ENCODE assay signal across 16 cellular contexts in the genomic region with DNA sequence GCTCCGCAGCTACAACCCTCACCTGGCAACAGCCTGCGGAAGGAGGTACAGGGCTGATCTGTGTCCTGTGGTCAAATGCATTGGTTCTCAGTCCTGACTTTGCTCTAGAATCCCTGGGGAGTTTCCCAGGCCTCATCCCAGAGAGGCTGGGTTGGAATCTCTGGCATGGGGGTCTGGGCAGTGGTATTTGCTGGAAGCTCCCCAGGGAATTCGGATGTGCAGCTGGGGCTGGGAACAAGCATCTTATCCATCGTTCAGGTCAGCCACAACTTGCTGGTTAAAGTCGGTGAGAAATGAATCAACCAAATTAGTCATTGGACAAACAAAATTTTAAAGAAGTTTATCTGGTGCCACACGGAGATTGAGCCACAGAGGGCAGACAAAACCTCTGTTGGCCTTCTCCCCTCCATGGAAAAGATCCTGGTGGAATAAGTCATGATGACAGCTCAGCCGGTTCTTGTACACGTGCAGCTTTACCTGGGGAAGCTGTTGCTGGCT.
DNase-seq lines count a peak whose midpoint lies in the region; ATAC-seq and TF ChIP-seq lines count a peak whose summit lies in the region.
"Had no signal": no experiment of that assay in that cellular context is flagged by ENCODE, and none has a peak within 500 bp of the region (broad histone marks: within the 10 kb centered on the region; RNA-seq: fewer than 3 reads in every experiment).

No MANE protein-coding gene starts in this region.

- H3K9me3 Mint-ChIP-seq in HFFc6 = no peaks in the 10 kb centered on the region
- H3K9me3 Mint-ChIP-seq: activated naive CD4-positive, alpha-beta T cell treated with anti-CD3 and anti-CD28 coated beads, Interleukin-2, amount 10 ng/mL, durations not matched to agents 7 days and 5 days; dendritic cell treated with granulocyte-macrophage colony-stimulating factor and Interleukin-4, amounts not matched to agents 40 ng/mL and 50 ng/mL, for 4 days had no signal

- H3K4me1 Mint-ChIP-seq in HFFc6 (ENCODE audit: low read depth) = peaks cover 21% of the 10 kb centered on the region
- H3K4me1 Mint-ChIP-seq: activated naive CD4-positive, alpha-beta T cell treated with anti-CD3 and anti-CD28 coated beads, Interleukin-2, amount 10 ng/mL, durations not matched to agents 7 days and 5 days had no signal

- in situ Hi-C loops in ACHN (cut with HindIII; ENCODE audit: low pct_ligation_motif_present, low pct_unique_long_range_greater_than_20kb, low sequenced_read_pairs) = no loop called here

- no peaks in the 10 kb centered on the region for H3K9me3 ChIP-seq in heart left ventricle
- H3K9me3 ChIP-seq: BE2C, heart right ventricle, neutrophil, uterus had no signal

- H3K27me3 ChIP-seq in heart left ventricle = peaks cover 0 to 18% (median 0%) of the 10 kb centered on the region in 9 donors

- no peak for ATAC-seq in heart left ventricle
- ATAC-seq: heart right ventricle, left ventricle myocardium superior had no signal

- H3K27ac ChIP-seq in heart left ventricle = no peak overlapping the region
- H3K27ac ChIP-seq: heart right ventricle, neutrophil, uterus had no signal

- DNase-seq in ACHN (peak; percentile 29), HFFc6 (peak; percentile 63), astrocyte of the hippocampus (ENCODE audit: low read depth, low spot score) (peak; percentile 97), islet precursor cell (peak; percentile 68), NCI-H1694 treated with DMSO at 0.1 percent for 48 hours (lab: John Stamatoyannopoulos, UW) (no peak), UCSD-AML1 (lab: John Stamatoyannopoulos, UW; ENCODE audit: unreplicated experiment) (no peak), heart left ventricle (no peak), erythroblast (lab: John Stamatoyannopoulos, UW) (no peak)
- DNase-seq: activated naive CD4-positive, alpha-beta T cell treated with anti-CD3 and anti-CD28 coated beads, Interleukin-2, amount 10 ng/mL, durations not matched to agents 7 days and 5 days; BE2C; heart right ventricle; left ventricle myocardium superior; NCI-H345; uterus had no signal

- TF ChIP-seq CTCF in HFFc6 (IDR thresholded peaks at IDR 0.05) (peak; percentile 52), heart left ventricle (IDR thresholded peaks at IDR 0.05) (no peak)

- H3K4me3 ChIP-seq in heart left ventricle = no peak overlapping the region
- H3K4me3 ChIP-seq: heart right ventricle, uterus had no signal

- 69 to 80% (median 71%) methylated on average over 8 of the region's 8 CpGs for WGBS in heart left ventricle, 4 donors

- no peaks in the 10 kb centered on the region; the same call in 1 of the 2 replicates for H3K36me3 Mint-ChIP-seq in HFFc6 (ENCODE audit: low read depth)
- H3K36me3 Mint-ChIP-seq: activated naive CD4-positive, alpha-beta T cell treated with anti-CD3 and anti-CD28 coated beads, Interleukin-2, amount 10 ng/mL, durations not matched to agents 7 days and 5 days had no signal

- H3K4me3 Mint-ChIP-seq in HFFc6 = no peak overlapping the region
- H3K4me3 Mint-ChIP-seq: activated naive CD4-positive, alpha-beta T cell treated with anti-CD3 and anti-CD28 coated beads, Interleukin-2, amount 10 ng/mL, durations not matched to agents 7 days and 5 days; dendritic cell treated with granulocyte-macrophage colony-stimulating factor and Interleukin-4, amounts not matched to agents 40 ng/mL and 50 ng/mL, for 4 days had no signal

- peaks cover 26% of the 10 kb centered on the region for H3K27me3 Mint-ChIP-seq in HFFc6 (ENCODE audit: insufficient read depth)

- no peak for TF ChIP-seq POLR2A in heart left ventricle (IDR thresholded peaks at IDR 0.05)
- TF ChIP-seq POLR2A in erythroblast (IDR thresholded peaks at IDR 0.05; ENCODE audit: low read length) = no peak

- H3K36me3 ChIP-seq in heart left ventricle = no peaks in the 10 kb centered on the region
- H3K36me3 ChIP-seq: BE2C, heart right ventricle, neutrophil, uterus had no signal

- H3K27ac Mint-ChIP-seq in HFFc6 = no peak overlapping the region
- H3K27ac Mint-ChIP-seq: activated naive CD4-positive, alpha-beta T cell treated with anti-CD3 and anti-CD28 coated beads, Interleukin-2, amount 10 ng/mL, durations not matched to agents 7 days and 5 days; dendritic cell treated with granulocyte-macrophage colony-stimulating factor and Interleukin-4, amounts not matched to agents 40 ng/mL and 50 ng/mL, for 4 days had no signal

- H3K4me1 ChIP-seq in heart left ventricle = peaks cover 0 to 16% (median 6%) of the 10 kb centered on the region in 12 donors
- H3K4me1 ChIP-seq: BE2C, uterus had no signal

- intact Hi-C loops in heart left ventricle (cut with DNase I) = no loop called here

Comparison
In these comparisons a context has a peak if more than half of its experiments do, and no peak if none do; other contexts are left out.
1. DNase-seq: peak in ACHN (single experiment), HFFc6 (single experiment), astrocyte of the hippocampus (single experiment) and islet precursor cell (single experiment); none in NCI-H1694 treated with DMSO at 0.1 percent for 48 hours (single experiment), UCSD-AML1 (single experiment), heart left ventricle (0 of 5) and erythroblast (0 of 2).